In the genomic region with DNA sequence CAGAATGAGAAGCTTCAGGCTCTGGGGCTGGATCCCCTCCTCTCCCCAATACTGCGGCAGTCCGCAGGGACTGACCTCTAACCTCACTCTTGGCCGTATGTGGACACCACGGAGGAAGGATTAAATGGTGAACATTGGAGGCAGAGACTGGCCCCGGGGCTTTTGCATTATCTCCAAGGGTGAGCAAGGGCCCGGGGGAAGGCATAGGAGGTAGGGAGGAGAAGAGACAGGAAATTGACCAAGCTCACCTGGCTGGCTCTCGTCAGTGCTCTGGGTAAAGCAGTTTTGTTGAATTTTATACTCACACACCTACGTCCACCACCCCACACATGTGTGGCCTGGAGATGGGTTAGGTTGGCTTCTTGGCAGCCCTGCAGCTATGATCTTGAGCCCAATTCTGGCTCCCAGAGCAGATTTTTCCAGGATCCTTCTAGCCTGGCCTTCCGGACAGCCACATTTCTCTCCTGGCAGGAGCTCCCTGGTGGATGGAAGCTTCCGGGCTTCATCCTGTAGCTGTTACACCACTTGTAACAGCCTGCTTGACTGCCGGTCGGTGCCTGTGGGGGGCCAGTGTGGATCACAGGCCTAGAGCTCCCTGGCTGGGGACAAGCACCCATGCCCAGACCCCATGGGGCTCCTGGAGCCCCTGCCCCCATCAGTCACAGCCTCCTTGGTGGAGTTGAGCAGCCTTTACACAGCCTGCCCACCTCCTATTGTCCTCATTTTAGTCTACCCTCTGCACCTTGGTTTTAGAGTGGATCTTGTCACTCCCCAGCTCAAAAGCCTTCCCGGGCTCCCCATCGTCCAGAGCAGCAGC, we compare ENCODE assay signal across 14 cellular contexts. TPM values are rescaled to one million over a fixed set of nuclear protein-coding genes. Genes with fewer than 3 reads are reported as not detected.
DNase-seq lines count a peak whose midpoint lies in the region; ATAC-seq and TF ChIP-seq lines count a peak whose summit lies in the region.
"Had no signal": no experiment of that assay in that cellular context is flagged by ENCODE, and none has a peak within 500 bp of the region (broad histone marks: within the 10 kb centered on the region; RNA-seq: fewer than 3 reads in every experiment).

No MANE protein-coding gene starts in this region.

- 84% methylated on average over 9 of the region's 14 CpGs; no CpG with 5 or more reads in 1 of the 2 donors for WGBS in gastroesophageal sphincter (ENCODE audit: low coverage in 1 of 2), 2 donors
- WGBS in smooth muscle cell (ENCODE audit: low lambda C conversion rate) = 87% methylated on average over 14 of the region's 14 CpGs
- 85 to 87% methylated on average over 14 of the region's 14 CpGs for WGBS in lower leg skin, 2 donors

- ATAC-seq in HG03521 (IDR thresholded peaks at IDR 0.05; ENCODE audit: unreplicated experiment) (peak; percentile 4), gastroesophageal sphincter (no peak)

- no peak overlapping the region for H2AFZ ChIP-seq in smooth muscle cell (ENCODE audit: low read depth)
- H2AFZ ChIP-seq: parathyroid adenoma had no signal

- TF ChIP-seq EP300 in gastroesophageal sphincter (IDR thresholded peaks at IDR 0.05) = no peak

- peaks cover 45% of the 10 kb centered on the region for H3K79me2 ChIP-seq in smooth muscle cell (ENCODE audit: low read depth)

- H3K9me3 ChIP-seq in gastroesophageal sphincter (no peaks in the 10 kb centered on the region), smooth muscle cell (replicated peaks; ENCODE audit: low read depth) (no peaks in the 10 kb centered on the region)
- H3K9me3 ChIP-seq: uterus had no signal

- H3K4me1 Mint-ChIP-seq in activated naive CD4-positive, alpha-beta T cell treated with anti-CD3 and anti-CD28 coated beads, Interleukin-2, amount 50 U/mL, for 24 hours = peaks cover 24% of the 10 kb centered on the region
- peaks cover 33% of the 10 kb centered on the region for H3K4me1 Mint-ChIP-seq in type B pancreatic cell (ENCODE audit: unreplicated experiment)

- no peaks in the 10 kb centered on the region for H3K27me3 Mint-ChIP-seq in activated naive CD4-positive, alpha-beta T cell treated with anti-CD3 and anti-CD28 coated beads, Interleukin-2, amount 50 U/mL, for 24 hours
- no peaks in the 10 kb centered on the region for H3K27me3 Mint-ChIP-seq in type B pancreatic cell

- H3K36me3 ChIP-seq in gastroesophageal sphincter (peaks cover 0 to 37% of the 10 kb centered on the region in 2 donors), smooth muscle cell (ENCODE audit: low read depth) (no peaks in the 10 kb centered on the region)
- H3K36me3 ChIP-seq: uterus had no signal

- no peak overlapping the region for H3K4me2 ChIP-seq in smooth muscle cell

- peaks cover 87% of the 10 kb centered on the region for H4K20me1 ChIP-seq in smooth muscle cell (ENCODE audit: low read depth)

- peak overlapping the region; percentile 41 for H3K27ac Mint-ChIP-seq in activated naive CD4-positive, alpha-beta T cell treated with anti-CD3 and anti-CD28 coated beads, Interleukin-2, amount 50 U/mL, for 24 hours
- H3K27ac Mint-ChIP-seq in type B pancreatic cell = peak overlapping the region; percentile 49

- TF ChIP-seq CTCF in gastroesophageal sphincter (IDR thresholded peaks at IDR 0.05) (no peak), type B pancreatic cell (conservative IDR thresholded peaks at IDR 0.05) (no peak), smooth muscle cell (IDR thresholded peaks at IDR 0.05; ENCODE audit: borderline replicate concordance, insufficient read depth, poor library complexity, severe bottlenecking) (no peak), lower leg skin (IDR thresholded peaks at IDR 0.05) (no peak)

- DNase-seq in activated naive CD4-positive, alpha-beta T cell (lab: John Stamatoyannopoulos, UW) = no peak
- DNase-seq in type B pancreatic cell (ENCODE audit: extremely low spot score, unreplicated experiment) (no peak), smooth muscle cell (lab: John Stamatoyannopoulos, UW; ENCODE audit: unreplicated experiment) (no peak), AG08396 (ENCODE audit: low spot score) (no peak), lower leg skin (ENCODE audit: low spot score in 2 of 2) (no peak)
- DNase-seq: effector memory CD4-positive, alpha-beta T cell; NCI-H187; uterus had no signal

- H3K36me3 Mint-ChIP-seq in activated naive CD4-positive, alpha-beta T cell treated with anti-CD3 and anti-CD28 coated beads, Interleukin-2, amount 50 U/mL, for 24 hours = no peaks in the 10 kb centered on the region
- peaks cover 4% of the 10 kb centered on the region for H3K36me3 Mint-ChIP-seq in type B pancreatic cell
- H3K36me3 Mint-ChIP-seq: activated naive CD4-positive, alpha-beta T cell treated with anti-CD3 and anti-CD28 coated beads, Interleukin-2, amount 50 U/mL, for 72 hours had no signal

- peak overlapping the region in 3 of 4 donors; percentile 64 to 85 (median 64) for H3K27ac ChIP-seq in gastroesophageal sphincter
- no peak overlapping the region for H3K27ac ChIP-seq in smooth muscle cell (ENCODE audit: low read depth)
- H3K27ac ChIP-seq: parathyroid adenoma had no signal

- no peaks in the 10 kb centered on the region for H3K27me3 ChIP-seq in gastroesophageal sphincter
- H3K27me3 ChIP-seq in smooth muscle cell (ENCODE audit: low read depth) = no peaks in the 10 kb centered on the region
- H3K27me3 ChIP-seq: uterus had no signal

- no peaks in the 10 kb centered on the region for H3F3A ChIP-seq in smooth muscle cell (ENCODE audit: low read depth)

- intact Hi-C loops in lower leg skin (cut with DNase I; ENCODE audit: low total_unique reads) = no loop called here

- no peak overlapping the region for H3K4me3 ChIP-seq in gastroesophageal sphincter
- H3K4me3 ChIP-seq in smooth muscle cell = no peak overlapping the region
- H3K4me3 ChIP-seq in lower leg skin (ENCODE audit: low read depth, poor library complexity, severe bottlenecking) = no peak overlapping the region
- H3K4me3 ChIP-seq: uterus had no signal

- H3K4me3 Mint-ChIP-seq in activated naive CD4-positive, alpha-beta T cell treated with anti-CD3 and anti-CD28 coated beads, Interleukin-2, amount 50 U/mL, for 24 hours = no peak overlapping the region
- H3K4me3 Mint-ChIP-seq in type B pancreatic cell = peak overlapping the region; percentile 33

- TF ChIP-seq POLR2A in gastroesophageal sphincter (IDR thresholded peaks at IDR 0.05) (no peak), lower leg skin (IDR thresholded peaks at IDR 0.05) (no peak)

- H3K9me3 Mint-ChIP-seq in activated naive CD4-positive, alpha-beta T cell treated with anti-CD3 and anti-CD28 coated beads, Interleukin-2, amount 50 U/mL, for 24 hours = no peaks in the 10 kb centered on the region
- H3K9me3 Mint-ChIP-seq in type B pancreatic cell = no peaks in the 10 kb centered on the region
- H3K9me3 Mint-ChIP-seq: activated naive CD4-positive, alpha-beta T cell treated with anti-CD3 and anti-CD28 coated beads, Interleukin-2, amount 50 U/mL, for 72 hours had no signal

- H3K4me1 ChIP-seq in gastroesophageal sphincter = peaks cover 0 to 68% (median 34%) of the 10 kb centered on the region in 3 donors
- peaks cover 37% of the 10 kb centered on the region for H3K4me1 ChIP-seq in smooth muscle cell (ENCODE audit: low read depth)

- no peak overlapping the region for H3K9ac ChIP-seq in smooth muscle cell (ENCODE audit: low read depth)
- H3K9ac ChIP-seq: parathyroid adenoma had no signal

RNA-seq across cellular contexts. Expression of gene ITM2C, which starts 7.6 kb away (rescaled TPM):
- total RNA-seq in gastroesophageal sphincter (100 to 1,000 TPM in 1 of 4 donors, 10 to 100 TPM in 3; 70.2 to 141 (median 84.0) TPM), type B pancreatic cell (ENCODE audit: low replicate concordance) (211 and 285 TPM in 2 replicates), smooth muscle cell (344 and 532 TPM in 2 replicates), lower leg skin (10 to 100 TPM; 12.3 to 19.1 (median 14.0) TPM)
- 458 and 600 TPM in 2 replicates for polyA plus RNA-seq in smooth muscle cell

RNA-seq across cellular contexts. Expression of gene GPR55, which starts 52.7 kb away (rescaled TPM):
- under 1 TPM in 2 of 4 donors, not detected in 2; 0.08 to 0.12 TPM for total RNA-seq in gastroesophageal sphincter
- total RNA-seq in type B pancreatic cell (ENCODE audit: low replicate concordance) = 0.24 TPM in 1 of 2 replicates, not detected in the other
- not detected in 2 replicates for total RNA-seq in smooth muscle cell
- polyA plus RNA-seq in smooth muscle cell = not detected in 2 replicates
- total RNA-seq in lower leg skin = under 1 TPM in 1 of 4 donors, not detected in 3; 0.30 TPM
- total RNA-seq: uterus had no signal
- polyA plus RNA-seq: AG04450 had no signal
